In the genomic region with DNA sequence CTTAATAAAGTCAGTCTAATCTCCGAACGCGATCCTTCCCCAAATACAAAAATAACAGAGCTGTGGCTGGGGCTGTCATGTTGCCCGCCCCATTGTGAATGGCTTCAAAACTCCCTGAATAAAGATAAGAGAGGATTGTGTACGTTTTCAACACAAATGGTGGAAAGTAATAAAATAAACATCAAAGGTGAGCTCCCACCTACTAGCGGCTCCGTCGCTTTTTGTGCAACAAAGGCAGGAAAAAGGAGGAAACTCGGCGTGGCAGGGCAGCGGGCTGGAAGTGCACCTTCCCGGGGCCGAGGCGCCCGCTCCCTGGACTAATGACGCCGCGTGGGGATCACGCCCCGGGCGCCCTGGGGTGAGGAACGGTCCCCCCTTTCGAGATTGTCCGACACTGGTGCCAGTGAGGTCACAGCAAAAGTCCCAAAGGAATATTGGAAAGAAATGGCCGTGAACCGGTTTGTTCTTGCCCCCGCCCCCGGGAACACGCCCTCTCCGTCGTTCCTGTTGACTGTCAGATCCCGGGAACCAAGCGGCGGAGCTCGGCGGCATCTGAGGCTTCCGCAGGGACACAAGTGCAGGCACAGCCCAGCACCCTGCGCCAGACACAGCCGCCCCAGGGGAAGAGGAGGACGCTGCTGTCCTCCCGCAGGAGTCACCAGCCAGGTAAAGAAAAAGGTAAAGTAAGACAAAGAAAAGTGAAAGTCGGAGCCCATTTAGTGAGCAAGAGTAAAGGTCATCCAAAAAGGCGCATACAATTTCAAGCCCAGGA, we compare ENCODE assay signal across 10 cellular contexts. TPM values are rescaled to one million over a fixed set of nuclear protein-coding genes. Genes with fewer than 3 reads are reported as not detected.
DNase-seq lines count a peak whose midpoint lies in the region; TF ChIP-seq lines count a peak whose summit lies in the region.
"Had no signal": no experiment of that assay in that cellular context is flagged by ENCODE, and none has a peak within 500 bp of the region (broad histone marks: within the 10 kb centered on the region; RNA-seq: fewer than 3 reads in every experiment).

No MANE protein-coding gene starts in this region.

- H3K9ac ChIP-seq in mesendoderm (ENCODE audit: low read length), result no peak overlapping the region
- H3K9ac ChIP-seq: KMS-11 had no signal

- H3K79me2 ChIP-seq in mesendoderm (ENCODE audit: control insufficient read depth, insufficient read depth, low read length), result no peaks in the 10 kb centered on the region

- no peak for TF ChIP-seq POLR2A in vagina (IDR thresholded peaks at IDR 0.05)

- no peak overlapping the region for H2AK5ac ChIP-seq in mesendoderm (ENCODE audit: low read length)

- H3K27ac ChIP-seq in left ventricle myocardium inferior (replicated peaks), result no peak overlapping the region
- no peak overlapping the region for H3K27ac ChIP-seq in mesendoderm (ENCODE audit: low read depth, low read length)
- H3K27ac ChIP-seq in vagina, result no peak overlapping the region
- H3K27ac ChIP-seq: KMS-11 had no signal

- H3K9me3 ChIP-seq in left ventricle myocardium inferior (replicated peaks) (peaks cover 9% of the 10 kb centered on the region), vagina (no peaks in the 10 kb centered on the region)

- no peak overlapping the region for H4K8ac ChIP-seq in mesendoderm (ENCODE audit: low read depth, low read length)

- H3K4ac ChIP-seq in mesendoderm (ENCODE audit: low read depth, low read length), result no peak overlapping the region

- peak overlapping the region; percentile 71 for H3K4me2 ChIP-seq in mesendoderm (ENCODE audit: low read length)

- no peak overlapping the region for H2BK5ac ChIP-seq in mesendoderm (ENCODE audit: low read length)

- no peak overlapping the region for H2BK120ac ChIP-seq in mesendoderm (ENCODE audit: low read depth, low read length)

- no CpG with 5 or more reads among the region's 43 CpGs for WGBS in mesendoderm (ENCODE audit: extremely low coverage, insufficient coverage, low lambda C conversion rate)

- H3K79me1 ChIP-seq in mesendoderm (ENCODE audit: low read length), result no peaks in the 10 kb centered on the region

- no peak overlapping the region for H4K5ac ChIP-seq in mesendoderm (ENCODE audit: low read length)

- no peak overlapping the region for H3K23ac ChIP-seq in mesendoderm (ENCODE audit: low read length)

- DNase-seq in left ventricle myocardium inferior (no peak), cardiac septum (ENCODE audit: low spot score) (no peak), cardiac fibroblast (ENCODE audit: low read depth in 2 of 2) (no peak), mesendoderm (peak; percentile 39), vagina (ENCODE audit: extremely low spot score in 2 of 2) (no peak), NCI-H2107 treated with DMSO at 0.1 percent for 48 hours (lab: John Stamatoyannopoulos, UW; ENCODE audit: unreplicated experiment) (no peak), NCI-H345 treated with DMSO at 0.1 percent for 48 hours (lab: John Stamatoyannopoulos, UW; ENCODE audit: unreplicated experiment) (no peak), glomerular visceral epithelial cell (ENCODE audit: extremely low spot score) (no peak)
- DNase-seq: activated gamma-delta T cell treated with Interleukin-2 at 50 U/mL for 16 hours had no signal

- no peak overlapping the region for H3K18ac ChIP-seq in mesendoderm (ENCODE audit: low read length)

- H2BK15ac ChIP-seq in mesendoderm (replicated peaks; ENCODE audit: low read depth), result no peak overlapping the region

- peaks cover 28% of the 10 kb centered on the region for H3K4me1 ChIP-seq in left ventricle myocardium inferior
- H3K4me1 ChIP-seq in mesendoderm (ENCODE audit: control insufficient read depth, low read depth, low read length), result peaks cover 3% of the 10 kb centered on the region
- peaks cover 32% of the 10 kb centered on the region for H3K4me1 ChIP-seq in vagina

- TF ChIP-seq CTCF in left ventricle myocardium inferior (IDR thresholded peaks at IDR 0.05; ENCODE audit: borderline replicate concordance) (no peak), cardiac fibroblast (IDR thresholded peaks at IDR 0.05; ENCODE audit: low read depth, low read length) (no peak), vagina (IDR thresholded peaks at IDR 0.05) (no peak)

- intact Hi-C loops in left ventricle myocardium inferior (cut with micrococcal nuclease), result no loop called here
- intact Hi-C loops in cardiac septum (cut with DNase I), result no loop called here
- intact Hi-C loops in vagina (cut with DNase I), result no loop called here

- H3K27me3 ChIP-seq in left ventricle myocardium inferior (ENCODE audit: low read depth) (peaks cover 98% of the 10 kb centered on the region), mesendoderm (ENCODE audit: insufficient read depth, low read length, poor library complexity) (peaks cover 39% of the 10 kb centered on the region), vagina (no peaks in the 10 kb centered on the region)

- H3K4me3 ChIP-seq in left ventricle myocardium inferior, result peak overlapping the region; percentile 63
- H3K4me3 ChIP-seq in cardiac fibroblast (replicated peaks in 1 of 2; ENCODE audit: low read depth in 2 of 2, low read length in 2 of 2), result peak overlapping the region; percentile 25 to 32
- H3K4me3 ChIP-seq in mesendoderm (ENCODE audit: low read length), result no peak overlapping the region
- H3K4me3 ChIP-seq in vagina, result peak overlapping the region; percentile 40 to 43

- H3K56ac ChIP-seq in mesendoderm (ENCODE audit: low read length), result no peak overlapping the region

- H3K36me3 ChIP-seq in left ventricle myocardium inferior (no peaks in the 10 kb centered on the region), mesendoderm (ENCODE audit: control insufficient read depth, insufficient read depth, low read length) (no peaks in the 10 kb centered on the region), vagina (no peaks in the 10 kb centered on the region)

RNA-seq across cellular contexts. Expression of a gene that starts 1.1 kb away (rescaled TPM):
- not detected for total RNA-seq in left ventricle myocardium inferior
- total RNA-seq in cardiac septum, result not detected
- polyA plus RNA-seq in mesendoderm (2013, experiment 1 of 2), result 0.35 TPM
- 0.28 TPM for polyA plus RNA-seq in mesendoderm (2013, experiment 2 of 2)
- total RNA-seq in vagina, result 6.4 TPM
